ENCODE assay signal across 17 cellular contexts in genomic region chr9:136685216-136685615, GRCh38. TPM values are rescaled to one million over a fixed set of nuclear protein-coding genes. Genes with fewer than 3 reads are reported as not detected.
DNase-seq lines count a peak whose midpoint lies in the region; ATAC-seq, FAIRE-seq and TF ChIP-seq lines count a peak whose summit lies in the region.
"Had no signal": no experiment of that assay in that cellular context is flagged by ENCODE, and none has a peak within 500 bp of the region (broad histone marks: within the 10 kb centered on the region; RNA-seq: fewer than 3 reads in every experiment).

No MANE protein-coding gene starts in this region.

- peaks cover 40% of the 10 kb centered on the region for H3K79me2 ChIP-seq in HCT116 (ENCODE audit: insufficient read depth, low read length)
- no peaks in the 10 kb centered on the region for H3K79me2 ChIP-seq in H1 (ENCODE audit: control insufficient read depth in 1 of 2, insufficient read depth in 2 of 2, low read length in 2 of 2)

- H3K79me1 ChIP-seq in H1 (ENCODE audit: low read depth, low read length) (peaks cover 6% of the 10 kb centered on the region), neuronal stem cell (ENCODE audit: low read depth, low read length) (no peaks in the 10 kb centered on the region)

- peak overlapping the region; percentile 93 to 100 (median 99) for H3K4me2 ChIP-seq in BLaER1 treated with 17β-estradiol and CSF1 and Interleukin-3, amounts not matched to agents 10 nM and 100 nM
- peak overlapping the region; percentile 97 for H3K4me2 ChIP-seq in HCT116 (ENCODE audit: low read length)
- no peak overlapping the region; a peak in 1 of 4 replicates for H3K4me2 ChIP-seq in H1 (ENCODE audit: insufficient read depth in 1 of 2, low read depth in 2 of 2, low read length in 2 of 2)
- H3K4me2 ChIP-seq in neuronal stem cell (ENCODE audit: insufficient read depth, low read length, poor library complexity, severe bottlenecking), result no peak overlapping the region

- TF ChIP-seq CTCF in HCT116 (IDR thresholded peaks at IDR 0.05 in 2 of 3, conservative IDR thresholded peaks at IDR 0.05 in 1 of 3; ENCODE audit: borderline replicate concordance in 1 of 3, insufficient read depth in 1 of 3, low read depth in 2 of 3, low read length in 2 of 3) (no peak), H1 (IDR thresholded peaks at IDR 0.05; ENCODE audit: control extremely low read depth in 1 of 3, insufficient read depth in 1 of 3, low read depth in 1 of 3, low read length in 3 of 3) (no peak)

- H3K27ac ChIP-seq in BLaER1 treated with 17β-estradiol and CSF1 and Interleukin-3, amounts not matched to agents 10 nM and 100 nM, result peak overlapping the region in 10 of 11 experiments; percentile 91 to 98 (median 96); a peak in 20 of 22 replicates
- H3K27ac ChIP-seq in HCT116 (ENCODE audit: low read depth, low read length) (peak overlapping the region; percentile 86; the same call in 1 of the 2 replicates), H1 (ENCODE audit: low read depth, low read length) (no peak overlapping the region), neuronal stem cell (replicated peaks; ENCODE audit: low read length) (no peak overlapping the region)
- H3K27ac ChIP-seq: SJCRH30, thoracic aorta had no signal

- FAIRE-seq in H1 (lab: Jason Lieb, UNC), result no peak

- H3K4me3 Mint-ChIP-seq in activated naive CD4-positive, alpha-beta T cell treated with anti-CD3 and anti-CD28 coated beads, Interleukin-2, amount 10 ng/mL, durations not matched to agents 7 days and 5 days, result no peak overlapping the region

- no peak for TF ChIP-seq POLR2A in HCT116 (IDR thresholded peaks at IDR 0.05; ENCODE audit: borderline replicate concordance, extremely low read depth, insufficient read depth, insufficient read length)
- no peak for TF ChIP-seq POLR2A in H1 (IDR thresholded peaks at IDR 0.05; ENCODE audit: control extremely low read depth in 1 of 2, low read depth in 2 of 2, low read length in 2 of 2)

- CTCF ChIA-PET in HCT116 (lab: Charles Lee), result no interaction called here
- CTCF ChIA-PET in H1 (lab: Charles Lee; ENCODE audit: partially characterized antibody), result interaction anchor here (1.0 to 12.8 kb wide), 4 partner anchors 9 to 30 kb away, joined by 4 to 125 read pairs (median 7); no protein-coding TSS in a partner anchor
- CTCF ChIA-PET in activated naive CD4-positive, alpha-beta T cell treated with anti-CD3 and anti-CD28 coated beads, Interleukin-2, amount 10 ng/mL, durations not matched to agents 7 days and 5 days (lab: Charles Lee), result interaction anchor here (1.0 kb wide), 1 partner anchor 41 kb away, joined by 4 read pairs; no protein-coding TSS in a partner anchor

- no peak for DNase-seq in HCT116 (ENCODE audit: low read depth, low spot score)
- DNase-seq in H1 (ENCODE audit: low read depth in 1 of 2, low spot score in 2 of 2), result peak in 1 of 2 experiments; percentile 38
- no peak for DNase-seq in neuronal stem cell (ENCODE audit: low spot score)
- no peak for DNase-seq in activated CD8-positive, alpha-beta memory T cell treated with anti-CD3 and anti-CD28 coated beads, Interleukin-2, amount 50 U/mL, for 48 hours
- DNase-seq in activated naive CD4-positive, alpha-beta T cell treated with anti-CD3 and anti-CD28 coated beads, Interleukin-2, amount 10 ng/mL, durations not matched to agents 7 days and 5 days, result no peak
- DNase-seq in head of caudate nucleus, result no peak
- DNase-seq: activated CD4-positive, alpha-beta T cell treated with anti-CD3 and anti-CD28 coated beads, Interleukin-2, amount 50 U/mL, for 48 hours; NCI-H1048; NCI-H2081 treated with DMSO at 0.1 percent for 48 hours; NCI-H524 treated with DMSO at 0.1 percent for 48 hours; SJCRH30; stimulated activated CD4-positive, alpha-beta T cell treated with anti-CD3 and anti-CD28 coated beads, Interleukin-2, amount 100 ng/mL, for 48 hours had no signal

- no peak overlapping the region for H2BK15ac ChIP-seq in H1 (ENCODE audit: low read length)
- no peak overlapping the region for H2BK15ac ChIP-seq in neuronal stem cell (ENCODE audit: low read length)

- no peak overlapping the region for H4K5ac ChIP-seq in H1 (ENCODE audit: insufficient read length, low read depth, low read length)

- H3K9me3 ChIP-seq in BLaER1 treated with 17β-estradiol and CSF1 and Interleukin-3, amounts not matched to agents 10 nM and 100 nM (replicated peaks in 1 of 11), result no peaks in the 10 kb centered on the region
- H3K9me3 ChIP-seq in HCT116 (ENCODE audit: control insufficient read depth in 1 of 2, insufficient read depth in 1 of 2, low read depth in 1 of 2, low read length in 2 of 2) (no peaks in the 10 kb centered on the region), H1 (ENCODE audit: insufficient read depth in 2 of 2, low read depth in 1 of 2, low read length in 1 of 2) (no peaks in the 10 kb centered on the region), neuronal stem cell (replicated peaks in 1 of 2; ENCODE audit: control insufficient read depth in 2 of 2, insufficient read depth in 1 of 2, low read depth in 1 of 2, low read length in 2 of 2) (no peaks in the 10 kb centered on the region)
- H3K9me3 ChIP-seq: SJCRH30, thoracic aorta had no signal

- no peak overlapping the region for H3K27ac Mint-ChIP-seq in activated naive CD4-positive, alpha-beta T cell treated with anti-CD3 and anti-CD28 coated beads, Interleukin-2, amount 10 ng/mL, durations not matched to agents 7 days and 5 days

- peaks cover 33% of the 10 kb centered on the region for H3K27me3 Mint-ChIP-seq in activated naive CD4-positive, alpha-beta T cell treated with anti-CD3 and anti-CD28 coated beads, Interleukin-2, amount 10 ng/mL, durations not matched to agents 7 days and 5 days
- H3K27me3 Mint-ChIP-seq: IgD-negative memory B cell had no signal

- H3K18ac ChIP-seq in H1 (ENCODE audit: extremely low read depth, low read length), result no peak overlapping the region
- H3K18ac ChIP-seq in neuronal stem cell (ENCODE audit: low read length), result no peak overlapping the region

- no TSS peak for BruUV-seq in HCT116 (replicated peaks; lab: Mats Ljungman, UMichigan)

- RAD21 ChIA-PET in HCT116 (lab: Charles Lee; ENCODE audit: low non-redundant PET in 1 of 2, low total read pairs in 2 of 2, uncharacterized antibody in 2 of 2, unreplicated experiment in 2 of 2), result no interaction called here

- H3K27me3 ChIP-seq in BLaER1 treated with 17β-estradiol and CSF1 and Interleukin-3, amounts not matched to agents 10 nM and 100 nM, result no peaks in the 10 kb centered on the region
- H3K27me3 ChIP-seq in HCT116 (ENCODE audit: insufficient read depth, low read length) (no peaks in the 10 kb centered on the region), H1 (replicated peaks in 1 of 4; ENCODE audit: control insufficient read depth in 3 of 4, extremely low read depth in 1 of 4, insufficient read depth in 3 of 4, low read length in 3 of 4) (peaks cover 0 to 11% (median 5%) of the 10 kb centered on the region in 4 experiments; a peak in 4 of 7 replicates), neuronal stem cell (ENCODE audit: control insufficient read depth in 3 of 3, insufficient read depth in 3 of 3, low read depth in 1 of 3, low read length in 3 of 3) (peaks cover 8 to 48% (median 46%) of the 10 kb centered on the region in 3 experiments)

- 0 out of 2 replicates have a peak overlapping the region, but pooled peaks have one; percentile 39 for H2AK5ac ChIP-seq in H1 (ENCODE audit: low read depth, low read length)
- H2AK5ac ChIP-seq in neuronal stem cell (ENCODE audit: low read depth, low read length), result peak overlapping the region; percentile 27

- intact Hi-C loops in HCT116 (cut with micrococcal nuclease) (no loop called here), head of caudate nucleus (cut with DNase I) (no loop called here)

- no peak overlapping the region for H2BK120ac ChIP-seq in H1 (replicated peaks; ENCODE audit: low read depth, low read length)
- no peak overlapping the region for H2BK120ac ChIP-seq in neuronal stem cell (ENCODE audit: low read depth, low read length)

- H4K91ac ChIP-seq in H1 (replicated peaks; ENCODE audit: insufficient read length, low read length), result no peak overlapping the region
- no peak overlapping the region for H4K91ac ChIP-seq in neuronal stem cell (ENCODE audit: low read depth, low read length, poor library complexity)

- 96% methylated on average over 7 of the region's 7 CpGs; no CpG with 5 or more reads in 1 of the 2 experiments for WGBS in H1 (ENCODE audit: extremely low coverage in 1 of 2, insufficient coverage in 1 of 2, insufficient read length in 1 of 2, insufficient replicate concordance in 2 of 2, low coverage in 1 of 2, low lambda C conversion rate in 2 of 2, missing lambda C conversion rate in 1 of 2), 2 experiments
- no CpG with 5 or more reads among the region's 7 CpGs for WGBS in neuronal stem cell (ENCODE audit: extremely low coverage in 2 of 2, insufficient read length in 2 of 2, insufficient replicate concordance in 1 of 2), 2 donors

- POLR2A ChIA-PET in HCT116 (lab: Charles Lee), result no interaction called here
- POLR2A ChIA-PET in H1 (lab: Charles Lee; ENCODE audit: partially characterized antibody), result interaction anchor here (1.2 kb wide), 1 partner anchor 29 kb away, joined by 3 read pairs; no protein-coding TSS in a partner anchor

- H2BK12ac ChIP-seq in H1 (ENCODE audit: low read depth, low read length) (no peak overlapping the region), neuronal stem cell (ENCODE audit: low read length) (no peak overlapping the region)

- TF ChIP-seq RAD21 in HCT116 (IDR thresholded peaks at IDR 0.05; ENCODE audit: low read depth), result no peak
- TF ChIP-seq RAD21 in H1 (IDR thresholded peaks at IDR 0.05 in 1 of 2, conservative IDR thresholded peaks at IDR 0.05 in 1 of 2; ENCODE audit: low read depth in 2 of 2, low read length in 2 of 2), result no peak

- peak overlapping the region; percentile 92 to 97 (median 95) for H3K9ac ChIP-seq in BLaER1 treated with 17β-estradiol and CSF1 and Interleukin-3, amounts not matched to agents 10 nM and 100 nM
- H3K9ac ChIP-seq in HCT116 (ENCODE audit: low read length) (no peak overlapping the region), H1 (replicated peaks in 1 of 4; ENCODE audit: extremely low read depth in 1 of 4, low read depth in 3 of 4, low read length in 3 of 4) (no peak overlapping the region), neuronal stem cell (ENCODE audit: low read depth, low read length, poor library complexity) (peak overlapping the region; percentile 24)

- no peak overlapping the region for H3K56ac ChIP-seq in H1 (replicated peaks; ENCODE audit: insufficient read length, low read depth, low read length)

- H3K4me3 ChIP-seq in BLaER1 treated with 17β-estradiol and CSF1 and Interleukin-3, amounts not matched to agents 10 nM and 100 nM, result peak overlapping the region; percentile 87 to 98 (median 94)
- no peak overlapping the region for H3K4me3 ChIP-seq in HCT116 (replicated peaks in 1 of 2; ENCODE audit: low read depth in 1 of 2, low read length in 2 of 2)
- H3K4me3 ChIP-seq in H1 (ENCODE audit: extremely low read depth in 1 of 4, insufficient read depth in 2 of 4, low read depth in 3 of 4, low read length in 4 of 4), result no peak overlapping the region
- no peak overlapping the region for H3K4me3 ChIP-seq in neuronal stem cell (ENCODE audit: low read length in 2 of 2)
- H3K4me3 ChIP-seq: SJCRH30 had no signal

- H4K8ac ChIP-seq in H1 (ENCODE audit: extremely low read depth, insufficient read depth, low read length) (no peak overlapping the region), neuronal stem cell (ENCODE audit: low read depth, low read length) (no peak overlapping the region)

- peaks cover 7% of the 10 kb centered on the region for H3K4me1 Mint-ChIP-seq in activated naive CD4-positive, alpha-beta T cell treated with anti-CD3 and anti-CD28 coated beads, Interleukin-2, amount 10 ng/mL, durations not matched to agents 7 days and 5 days

- H2BK20ac ChIP-seq in H1 (ENCODE audit: low read length), result no peak overlapping the region

- no peaks in the 10 kb centered on the region for H3K9me3 Mint-ChIP-seq in activated naive CD4-positive, alpha-beta T cell treated with anti-CD3 and anti-CD28 coated beads, Interleukin-2, amount 10 ng/mL, durations not matched to agents 7 days and 5 days
- H3K9me3 Mint-ChIP-seq: IgD-negative memory B cell had no signal

- H3K4ac ChIP-seq in H1 (replicated peaks; ENCODE audit: insufficient read length, low read depth, low read length) (no peak overlapping the region), neuronal stem cell (ENCODE audit: low read length) (no peak overlapping the region)

- H4K20me1 ChIP-seq in BLaER1 treated with 17β-estradiol and CSF1 and Interleukin-3, amounts not matched to agents 10 nM and 100 nM, result peaks cover 51 to 64% (median 62%) of the 10 kb centered on the region in 11 experiments
- H4K20me1 ChIP-seq in HCT116 (ENCODE audit: insufficient read depth), result no peaks in the 10 kb centered on the region
- H4K20me1 ChIP-seq in H1 (replicated peaks in 1 of 2; ENCODE audit: control insufficient read depth in 1 of 2, insufficient read depth in 2 of 2, low read length in 2 of 2), result peaks cover 2 to 10% of the 10 kb centered on the region in 2 experiments

- peaks cover 78 to 87% (median 85%) of the 10 kb centered on the region in 10 experiments for H3K4me1 ChIP-seq in BLaER1 treated with 17β-estradiol and CSF1 and Interleukin-3, amounts not matched to agents 10 nM and 100 nM
- peaks cover 19 to 31% of the 10 kb centered on the region in 2 experiments for H3K4me1 ChIP-seq in HCT116 (ENCODE audit: control insufficient read depth in 1 of 2, insufficient read depth in 2 of 2, low read length in 2 of 2)
- peaks cover 0 to 24% (median 11%) of the 10 kb centered on the region in 4 experiments; a peak in 4 of 7 replicates for H3K4me1 ChIP-seq in H1 (replicated peaks in 1 of 4; ENCODE audit: control insufficient read depth in 3 of 4, insufficient read depth in 4 of 4, low read length in 3 of 4)
- H3K4me1 ChIP-seq in neuronal stem cell (ENCODE audit: control insufficient read depth in 2 of 2, insufficient read depth in 1 of 2, low read depth in 1 of 2, low read length in 2 of 2), result peaks cover 8 to 12% of the 10 kb centered on the region in 2 donors

- H3K23ac ChIP-seq in H1 (ENCODE audit: insufficient read length) (no peak overlapping the region), neuronal stem cell (ENCODE audit: low read depth, low read length, poor library complexity) (peak overlapping the region; percentile 25)

- no peak overlapping the region for H2AFZ ChIP-seq in HCT116 (ENCODE audit: low read depth, low read length, poor library complexity, severe bottlenecking)
- no peak overlapping the region for H2AFZ ChIP-seq in H1 (ENCODE audit: low read length)
- no peak overlapping the region for H2AFZ ChIP-seq in neuronal stem cell (ENCODE audit: low read length)

- no peak for TF ChIP-seq EP300 in H1 (IDR thresholded peaks at IDR 0.05; ENCODE audit: borderline replicate concordance in 1 of 2, low read depth in 2 of 2, low read length in 2 of 2)

- H3K14ac ChIP-seq in H1 (ENCODE audit: insufficient read length) (no peak overlapping the region), neuronal stem cell (ENCODE audit: low read length) (no peak overlapping the region)

- H2BK5ac ChIP-seq in H1 (ENCODE audit: low read depth, low read length), result no peak overlapping the region
- H2BK5ac ChIP-seq in neuronal stem cell (ENCODE audit: low read length), result no peak overlapping the region

- peaks cover 0 to 53% (median 12%) of the 10 kb centered on the region in 11 experiments; a peak in 11 of 22 replicates for H3K36me3 ChIP-seq in BLaER1 treated with 17β-estradiol and CSF1 and Interleukin-3, amounts not matched to agents 10 nM and 100 nM
- H3K36me3 ChIP-seq in HCT116 (ENCODE audit: control insufficient read depth in 1 of 2, insufficient read depth in 2 of 2, low read length in 2 of 2), result no peaks in the 10 kb centered on the region
- no peaks in the 10 kb centered on the region for H3K36me3 ChIP-seq in H1 (ENCODE audit: control insufficient read depth in 2 of 4, insufficient read depth in 4 of 4, low read length in 3 of 4)
- no peaks in the 10 kb centered on the region for H3K36me3 ChIP-seq in neuronal stem cell (replicated peaks in 1 of 2; ENCODE audit: control insufficient read depth in 2 of 2, insufficient read depth in 2 of 2, low read length in 2 of 2)
- H3K36me3 ChIP-seq: SJCRH30, thoracic aorta had no signal

- H3K23me2 ChIP-seq in H1 (ENCODE audit: low read depth, low read length), result peaks cover 13% of the 10 kb centered on the region; the same call in 1 of the 2 replicates

- ATAC-seq in HCT116 (no peak), HG03108 (IDR thresholded peaks at IDR 0.05; ENCODE audit: unreplicated experiment) (no peak)

- H3K9me2 ChIP-seq in HCT116 (ENCODE audit: insufficient read depth), result no peaks in the 10 kb centered on the region

- no peaks in the 10 kb centered on the region for H3K36me3 Mint-ChIP-seq in activated naive CD4-positive, alpha-beta T cell treated with anti-CD3 and anti-CD28 coated beads, Interleukin-2, amount 10 ng/mL, durations not matched to agents 7 days and 5 days
- H3K36me3 Mint-ChIP-seq: IgD-negative memory B cell had no signal

RNA-seq across cellular contexts. Expression of gene AGPAT2, which starts 2.0 kb away (rescaled TPM):
- total RNA-seq in HCT116 (2021; ENCODE audit: unreplicated experiment), result 86.0 TPM
- 84.7 and 91.2 TPM in 2 replicates for polyA plus RNA-seq in HCT116 (2012)
- total RNA-seq in H1 (2021; fragmentation: NEBNext Ultra II Directional; extraction: Animal tissue kit (Norgen Biotek cat#: 25700)), result 30.5 and 31.6 TPM in 2 replicates
- 37.6 and 52.1 TPM in 2 replicates for polyA plus RNA-seq in H1 (2011; rRNA removed)
- 36.0 TPM for polyA plus RNA-seq in H1 (2011; cell fraction: cytosol; rRNA removed)
- polyA plus RNA-seq in H1 (2011; cell fraction: nucleus; rRNA removed), result 44.9 TPM
- polyA plus RNA-seq in H1 (2012, experiment 1 of 2), result 16.4 to 27.5 TPM (median 25.2 TPM) in 4 replicates
- 26.0 TPM for polyA plus RNA-seq in H1 (2012, experiment 2 of 2)
- 32.4 TPM for polyA plus RNA-seq in H1 (2013, experiment 1 of 2)
- polyA plus RNA-seq in H1 (2013, experiment 2 of 2), result 37.1 TPM
- 9.3 and 15.5 TPM in 2 replicates for polyA minus RNA-seq in H1 (2011; rRNA and poly(A)+ RNA removed)
- polyA minus RNA-seq in H1 (2011; cell fraction: cytosol; rRNA and poly(A)+ RNA removed), result 19.5 TPM
- 12.9 TPM for polyA minus RNA-seq in H1 (2011; cell fraction: nucleus; rRNA and poly(A)+ RNA removed)
- polyA plus RNA-seq in neuronal stem cell (2013, experiment 1 of 2), result 3.7 TPM
- polyA plus RNA-seq in neuronal stem cell (2013, experiment 2 of 2), result 3.5 TPM

RNA-seq across cellular contexts. Expression of gene EGFL7, which starts 22.5 kb away (rescaled TPM):
- 82.0 TPM for total RNA-seq in HCT116 (2021; ENCODE audit: unreplicated experiment)
- 87.5 and 89.7 TPM in 2 replicates for polyA plus RNA-seq in HCT116 (2012)
- 37.8 and 39.8 TPM in 2 replicates for total RNA-seq in H1 (2021; fragmentation: NEBNext Ultra II Directional; extraction: Animal tissue kit (Norgen Biotek cat#: 25700))
- 53.4 and 82.5 TPM in 2 replicates for polyA plus RNA-seq in H1 (2011; rRNA removed)
- 63.0 TPM for polyA plus RNA-seq in H1 (2011; cell fraction: cytosol; rRNA removed)
- polyA plus RNA-seq in H1 (2011; cell fraction: nucleus; rRNA removed), result 82.5 TPM
- polyA plus RNA-seq in H1 (2012, experiment 1 of 2), result 17.3 to 46.4 TPM (median 40.7 TPM) in 4 replicates
- 43.2 TPM for polyA plus RNA-seq in H1 (2012, experiment 2 of 2)
- polyA plus RNA-seq in H1 (2013, experiment 1 of 2), result 66.8 TPM
- polyA plus RNA-seq in H1 (2013, experiment 2 of 2), result 68.8 TPM
- 7.2 and 9.3 TPM in 2 replicates for polyA minus RNA-seq in H1 (2011; rRNA and poly(A)+ RNA removed)
- 30.7 TPM for polyA minus RNA-seq in H1 (2011; cell fraction: cytosol; rRNA and poly(A)+ RNA removed)
- polyA minus RNA-seq in H1 (2011; cell fraction: nucleus; rRNA and poly(A)+ RNA removed), result 12.8 TPM
- 33.1 TPM for polyA plus RNA-seq in neuronal stem cell (2013, experiment 1 of 2)
- polyA plus RNA-seq in neuronal stem cell (2013, experiment 2 of 2), result 32.0 TPM
- polyA plus RNA-seq: IgD-negative memory B cell had no signal

RNA-seq across cellular contexts. Expression of gene DIPK1B, which starts 27.2 kb away (rescaled TPM):
- total RNA-seq in HCT116 (2021; ENCODE audit: unreplicated experiment), result 15.6 TPM
- 13.9 and 14.7 TPM in 2 replicates for polyA plus RNA-seq in HCT116 (2012)
- total RNA-seq in H1 (2021; fragmentation: NEBNext Ultra II Directional; extraction: Animal tissue kit (Norgen Biotek cat#: 25700)), result 32.3 and 35.3 TPM in 2 replicates
- 64.8 and 78.8 TPM in 2 replicates for polyA plus RNA-seq in H1 (2011; rRNA removed)
- 58.4 TPM for polyA plus RNA-seq in H1 (2011; cell fraction: cytosol; rRNA removed)
- polyA plus RNA-seq in H1 (2011; cell fraction: nucleus; rRNA removed), result 75.1 TPM
- 19.5 to 34.6 TPM (median 30.7 TPM) in 4 replicates for polyA plus RNA-seq in H1 (2012, experiment 1 of 2)
- 28.6 TPM for polyA plus RNA-seq in H1 (2012, experiment 2 of 2)
- polyA plus RNA-seq in H1 (2013, experiment 1 of 2), result 28.2 TPM
- 28.5 TPM for polyA plus RNA-seq in H1 (2013, experiment 2 of 2)
- polyA minus RNA-seq in H1 (2011; rRNA and poly(A)+ RNA removed), result 13.3 and 14.7 TPM in 2 replicates
- polyA minus RNA-seq in H1 (2011; cell fraction: cytosol; rRNA and poly(A)+ RNA removed), result 22.6 TPM
- polyA minus RNA-seq in H1 (2011; cell fraction: nucleus; rRNA and poly(A)+ RNA removed), result 19.6 TPM
- 40.0 TPM for polyA plus RNA-seq in neuronal stem cell (2013, experiment 1 of 2)
- 39.1 TPM for polyA plus RNA-seq in neuronal stem cell (2013, experiment 2 of 2)

RNA-seq across cellular contexts. Expression of gene LCN10, which starts 57.5 kb away (rescaled TPM):
- total RNA-seq in HCT116 (2021; ENCODE audit: unreplicated experiment), result not detected
- polyA plus RNA-seq in HCT116 (2012), result 0.07 TPM in 1 of 2 replicates, not detected in the other
- total RNA-seq in H1 (2021; fragmentation: NEBNext Ultra II Directional; extraction: Animal tissue kit (Norgen Biotek cat#: 25700)), result 2.8 and 4.8 TPM in 2 replicates
- polyA plus RNA-seq in H1 (2011; rRNA removed), result 2.6 and 3.5 TPM in 2 replicates
- 3.5 TPM for polyA plus RNA-seq in H1 (2011; cell fraction: cytosol; rRNA removed)
- 3.0 TPM for polyA plus RNA-seq in H1 (2011; cell fraction: nucleus; rRNA removed)
- 1.1 to 2.7 TPM (median 2.4 TPM) in 4 replicates for polyA plus RNA-seq in H1 (2012, experiment 1 of 2)
- polyA plus RNA-seq in H1 (2012, experiment 2 of 2), result 2.3 TPM
- 2.1 TPM for polyA plus RNA-seq in H1 (2013, experiment 1 of 2)
- polyA plus RNA-seq in H1 (2013, experiment 2 of 2), result 2.0 TPM
- polyA minus RNA-seq in H1 (2011; rRNA and poly(A)+ RNA removed), result 0.98 and 1.5 TPM in 2 replicates
- polyA minus RNA-seq in H1 (2011; cell fraction: cytosol; rRNA and poly(A)+ RNA removed), result 2.1 TPM
- polyA minus RNA-seq in H1 (2011; cell fraction: nucleus; rRNA and poly(A)+ RNA removed), result 0.60 TPM
- polyA plus RNA-seq in neuronal stem cell (2013, experiment 1 of 2), result 0.10 TPM
- 0.12 TPM for polyA plus RNA-seq in neuronal stem cell (2013, experiment 2 of 2)
- total RNA-seq: lung microvascular endothelial cell, SJCRH30 had no signal

Comparison
In these comparisons a context has a peak if more than half of its experiments do, and no peak if none do; other contexts are left out.
1. H3K27ac ChIP-seq: peak in BLaER1 treated with 17β-estradiol and CSF1 and Interleukin-3, amounts not matched to agents 10 nM and 100 nM (10 of 11) and HCT116 (single experiment); none in H1 (single experiment) and neuronal stem cell (single experiment).
2. H3K4me2 ChIP-seq: peak in BLaER1 treated with 17β-estradiol and CSF1 and Interleukin-3, amounts not matched to agents 10 nM and 100 nM (11 of 11) and HCT116 (single experiment); none in H1 (0 of 2) and neuronal stem cell (single experiment).
3. H3K4me3 ChIP-seq: peak in BLaER1 treated with 17β-estradiol and CSF1 and Interleukin-3, amounts not matched to agents 10 nM and 100 nM (10 of 10); none in HCT116 (0 of 2), H1 (0 of 4) and neuronal stem cell (0 of 2).
4. H3K9ac ChIP-seq: peak in BLaER1 treated with 17β-estradiol and CSF1 and Interleukin-3, amounts not matched to agents 10 nM and 100 nM (11 of 11) and neuronal stem cell (single experiment); none in HCT116 (single experiment) and H1 (0 of 4).